ENCODE assay signal across 8 cellular contexts in genomic region chr6:169212897-169213813, GRCh38. TPM values are rescaled to one million over a fixed set of nuclear protein-coding genes. Genes with fewer than 3 reads are reported as not detected.
DNase-seq lines count a peak whose midpoint lies in the region; ATAC-seq, FAIRE-seq and TF ChIP-seq lines count a peak whose summit lies in the region.

No MANE protein-coding gene starts in this region.

- peaks cover 5% of the 10 kb centered on the region for H3K27me3 Mint-ChIP-seq in endothelial cell (ENCODE audit: unreplicated experiment)

- peak; percentile 94 for DNase-seq in Ammon's horn (ENCODE audit: low spot score)
- DNase-seq in GM19239 (ENCODE audit: insufficient read length, low spot score), result peak; percentile 93
- DNase-seq in NK-92 treated with Interleukin-12 subunit alpha and Interleukin-12 subunit beta, amount 100 ng/mL, for 24 hours (lab: John Stamatoyannopoulos, UW), result peak; percentile 91
- DNase-seq in activated CD8-positive, alpha-beta memory T cell treated with anti-CD3 and anti-CD28 coated beads, Interleukin-2, amount 50 U/mL, for 4 hours, result peak; percentile 85
- peak; percentile 91 for DNase-seq in endothelial cell (ENCODE audit: low spot score)
- DNase-seq in mesenteric fat pad (ENCODE audit: low spot score), result peak; percentile 94
- DNase-seq in stimulated activated CD8-positive, alpha-beta memory T cell treated with anti-CD3 and anti-CD28 coated beads, Interleukin-12 subunit alpha, Interleukin-12 subunit beta, amount 100 ng/mL, for 4 hours (ENCODE audit: low read depth), result peak; percentile 79

- H3K9me3 Mint-ChIP-seq in endothelial cell (ENCODE audit: unreplicated experiment), result no peaks in the 10 kb centered on the region

- H3K4me3 Mint-ChIP-seq in endothelial cell (ENCODE audit: unreplicated experiment), result no peak overlapping the region

- H3K36me3 Mint-ChIP-seq in endothelial cell (ENCODE audit: low read depth, unreplicated experiment), result no peaks in the 10 kb centered on the region

- peak; percentile 95 for FAIRE-seq in GM19239 (lab: Jason Lieb, UNC)

- no peaks in the 10 kb centered on the region for H3K4me1 Mint-ChIP-seq in endothelial cell (ENCODE audit: unreplicated experiment)

- H3K27ac Mint-ChIP-seq in endothelial cell (ENCODE audit: unreplicated experiment), result no peak overlapping the region

- TF ChIP-seq CTCF in endothelial cell (IDR thresholded peaks at IDR 0.05; ENCODE audit: unreplicated experiment), result no peak

- ATAC-seq in HG03439 (IDR thresholded peaks at IDR 0.05; ENCODE audit: unreplicated experiment), result peak; percentile 99

RNA-seq across cellular contexts. Expression of gene THBS2, which starts 40.5 kb away (rescaled TPM):
- total RNA-seq in endothelial cell (ENCODE audit: unreplicated experiment) (0.23 TPM), mesenteric fat pad (270 TPM)

Comparison
In these comparisons a context has a peak if more than half of its experiments do, and no peak if none do; other contexts are left out.
1. Peak in every context shown above with its lines: DNase-seq and ATAC-seq.
2. RNA of gene THBS2, which starts 40.5 kb away (total RNA-seq): 270 TPM in mesenteric fat pad (single experiment); 0.23 TPM in endothelial cell (single experiment); every median in the first group is over 100 times any median in the second.